ENCODE assay signal across 1 cellular context in genomic region chr1:1285618-1286311, GRCh38.
TF ChIP-seq lines count a peak whose summit lies in the region.

No MANE protein-coding gene starts in this region.

TF ChIP-seq in HepG2, 621 proteins besides CTCF, POLR2A, EP300 and RAD21:
- peak; percentile 38; the same call in 1 of the 2 replicates for TF ChIP-seq ZBTB38 (CRISPR knock-in tag; IDR thresholded peaks at IDR 0.05)
- no peak for TF ChIP-seq ZNF142 (CRISPR knock-in tag; IDR thresholded peaks at IDR 0.05)
- TF ChIP-seq GABPB1 (CRISPR knock-in tag; IDR thresholded peaks at IDR 0.05) = no peak
- TF ChIP-seq ZSCAN5A (CRISPR knock-in tag; IDR thresholded peaks at IDR 0.05; ENCODE audit: borderline replicate concordance) = no peak
- peak; percentile 60; the same call in 1 of the 2 replicates for TF ChIP-seq HNRNPL (IDR thresholded peaks at IDR 0.05; ENCODE audit: low read depth, low read length)
- TF ChIP-seq SMYD3 (CRISPR knock-in tag; IDR thresholded peaks at IDR 0.05) = no peak
- no peak for TF ChIP-seq REXO4 (CRISPR knock-in tag; IDR thresholded peaks at IDR 0.05; ENCODE audit: borderline replicate concordance)
- TF ChIP-seq SSRP1 (CRISPR knock-in tag; IDR thresholded peaks at IDR 0.05) = no peak
- no peak for TF ChIP-seq GATAD1 (CRISPR knock-in tag; IDR thresholded peaks at IDR 0.05)
- no peak for TF ChIP-seq ZNF260 (CRISPR knock-in tag; IDR thresholded peaks at IDR 0.05; ENCODE audit: borderline replicate concordance, low read depth)
- TF ChIP-seq PHF8 (CRISPR knock-in tag; IDR thresholded peaks at IDR 0.05) = 0 out of 2 replicates have a peak, but pooled peaks have one; percentile 11
- no peak for TF ChIP-seq ERF (CRISPR knock-in tag; IDR thresholded peaks at IDR 0.05)
- TF ChIP-seq CENPT (CRISPR knock-in tag; IDR thresholded peaks at IDR 0.05; ENCODE audit: low read depth) = peak; percentile 34; the same call in 1 of the 2 replicates
- 0 out of 2 replicates have a peak, but pooled peaks have one; percentile 6 for TF ChIP-seq ZNF788 (CRISPR knock-in tag; IDR thresholded peaks at IDR 0.05; ENCODE audit: borderline replicate concordance)
- no peak for TF ChIP-seq ZNF44 (CRISPR knock-in tag; IDR thresholded peaks at IDR 0.05)
- 0 out of 2 replicates have a peak, but pooled peaks have one; percentile 1 for TF ChIP-seq SAP130 (CRISPR knock-in tag; IDR thresholded peaks at IDR 0.05; ENCODE audit: low read depth)
- TF ChIP-seq ZSCAN29 (CRISPR knock-in tag; conservative IDR thresholded peaks at IDR 0.05) = no peak
- TF ChIP-seq RARA (CRISPR knock-in tag; IDR thresholded peaks at IDR 0.05) = no peak
- no peak for TF ChIP-seq CBX1 (IDR thresholded peaks at IDR 0.05; ENCODE audit: low read depth)
- no peak for TF ChIP-seq REPIN1 (CRISPR knock-in tag; IDR thresholded peaks at IDR 0.05; ENCODE audit: borderline replicate concordance, low read depth)
- TF ChIP-seq ZBTB33 (CRISPR knock-in tag; IDR thresholded peaks at IDR 0.05) = peak; percentile 77; the same call in 1 of the 2 replicates
